In the genomic region with DNA sequence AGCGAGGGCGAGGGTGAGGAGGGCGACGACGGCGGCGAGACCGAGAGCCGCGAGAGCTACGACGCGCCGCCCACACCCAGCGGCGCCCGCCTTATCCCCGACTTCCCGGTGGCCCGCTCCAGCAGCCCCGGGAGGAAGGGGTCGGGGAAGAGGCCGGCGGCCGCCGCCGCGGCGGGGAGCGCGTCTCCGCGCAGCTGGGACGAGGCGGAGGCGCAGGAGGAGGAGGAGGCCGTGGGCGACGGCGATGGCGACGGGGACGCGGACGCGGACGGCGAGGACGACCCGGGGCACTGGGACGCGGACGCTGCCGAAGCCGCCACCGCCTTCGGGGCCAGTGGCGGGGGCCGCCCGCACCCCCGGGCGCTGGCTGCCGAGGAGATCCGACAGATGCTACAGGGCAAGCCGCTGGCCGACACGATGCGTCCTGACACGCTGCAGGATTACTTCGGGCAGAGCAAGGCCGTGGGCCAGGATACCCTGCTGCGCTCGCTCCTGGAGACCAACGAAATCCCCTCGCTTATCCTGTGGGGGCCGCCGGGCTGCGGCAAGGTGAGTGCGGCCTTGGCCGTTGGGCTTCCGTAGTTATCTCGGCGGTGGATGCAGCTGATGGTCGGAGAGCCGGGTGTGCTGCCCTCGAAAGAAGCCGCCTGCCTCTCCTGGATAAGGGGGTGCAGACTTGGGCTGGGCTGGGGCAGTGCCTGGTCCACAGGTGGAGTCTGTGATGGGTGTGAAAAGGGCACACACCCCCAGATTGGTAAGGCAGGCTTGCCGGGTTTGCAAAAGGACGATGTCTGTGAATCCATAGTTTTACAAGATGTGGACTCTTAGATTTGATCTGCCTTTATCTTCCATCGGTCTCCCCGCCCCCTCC, we compare ENCODE assay signal across 1 cellular context.
A peak's percentile ranks its signal among the peaks of the same experiment; 100 is the strongest.
TF ChIP-seq lines count a peak whose summit lies in the region.

No MANE protein-coding gene starts in this region.

TF ChIP-seq in HepG2, 621 proteins besides CTCF, POLR2A, EP300 and RAD21 (continued from another document and continues in another):
- TF ChIP-seq CAMTA2 (CRISPR knock-in tag; IDR thresholded peaks at IDR 0.05; ENCODE audit: borderline replicate concordance) (peak; percentile 46; the same call in 1 of the 2 replicates), ZNF33B (CRISPR knock-in tag; IDR thresholded peaks at IDR 0.05) (no peak), POLR2AphosphoS2 (IDR thresholded peaks at IDR 0.05; ENCODE audit: low read depth, low read length) (no peak), ZNF773 (CRISPR knock-in tag; IDR thresholded peaks at IDR 0.05; ENCODE audit: borderline replicate concordance) (no peak), ZNF850 (CRISPR knock-in tag; conservative IDR thresholded peaks at IDR 0.05) (no peak), EED (CRISPR knock-in tag; IDR thresholded peaks at IDR 0.05) (peak; percentile 60; the same call in 1 of the 2 replicates), HNF4G (IDR thresholded peaks at IDR 0.05; ENCODE audit: borderline replicate concordance, low read depth, low read length) (no peak), HNF4G (CRISPR knock-in tag; IDR thresholded peaks at IDR 0.05; ENCODE audit: borderline replicate concordance, low read depth) (peak; percentile 65; the same call in 1 of the 2 replicates), MLLT10 (CRISPR knock-in tag; IDR thresholded peaks at IDR 0.05) (no peak), ZNF7 (CRISPR knock-in tag; IDR thresholded peaks at IDR 0.05) (no peak), RFX1 (IDR thresholded peaks at IDR 0.05) (no peak), YY1 (IDR thresholded peaks at IDR 0.05; ENCODE audit: insufficient read depth, insufficient replicate concordance, low read depth, low read length) (peak; percentile 16), JARID2 (CRISPR knock-in tag; IDR thresholded peaks at IDR 0.05; ENCODE audit: insufficient replicate concordance) (peak; percentile 46), ZNF556 (CRISPR knock-in tag; IDR thresholded peaks at IDR 0.05; ENCODE audit: borderline replicate concordance) (0 out of 2 replicates have a peak, but pooled peaks have one; percentile 12), ZNF44 (CRISPR knock-in tag; IDR thresholded peaks at IDR 0.05) (peak; percentile 71; the same call in 1 of the 2 replicates), ZNF749 (CRISPR knock-in tag; IDR thresholded peaks at IDR 0.05; ENCODE audit: borderline replicate concordance) (0 out of 2 replicates have a peak, but pooled peaks have one; percentile 46), HOXA3 (CRISPR knock-in tag; IDR thresholded peaks at IDR 0.05) (peak; percentile 44; the same call in 1 of the 2 replicates), REPIN1 (CRISPR knock-in tag; IDR thresholded peaks at IDR 0.05; ENCODE audit: borderline replicate concordance, low read depth) (no peak), ZNF564 (CRISPR knock-in tag; IDR thresholded peaks at IDR 0.05) (peak; percentile 22; the same call in 1 of the 2 replicates), ZNF614 (CRISPR knock-in tag; IDR thresholded peaks at IDR 0.05; ENCODE audit: borderline replicate concordance) (no peak), NFIC (IDR thresholded peaks at IDR 0.05; ENCODE audit: low read length) (no peak), KDM5B (CRISPR knock-in tag; IDR thresholded peaks at IDR 0.05; ENCODE audit: borderline replicate concordance) (peak; percentile 86), ZNF432 (CRISPR knock-in tag; IDR thresholded peaks at IDR 0.05; ENCODE audit: borderline replicate concordance) (no peak), ZFP90 (CRISPR knock-in tag; IDR thresholded peaks at IDR 0.05; ENCODE audit: borderline replicate concordance) (peak; percentile 79; the same call in 1 of the 2 replicates), KDM1A (CRISPR knock-in tag; IDR thresholded peaks at IDR 0.05) (no peak), ZNF34 (CRISPR knock-in tag; IDR thresholded peaks at IDR 0.05; ENCODE audit: borderline replicate concordance) (0 out of 2 replicates have a peak, but pooled peaks have one; percentile 49), NR2C2 (CRISPR knock-in tag; IDR thresholded peaks at IDR 0.05; ENCODE audit: borderline replicate concordance) (no peak), SALL2 (CRISPR knock-in tag; IDR thresholded peaks at IDR 0.05) (no peak; the same call in 1 of the 2 replicates), ZNF75D (CRISPR knock-in tag; IDR thresholded peaks at IDR 0.05; ENCODE audit: borderline replicate concordance) (no peak), RNF2 (conservative IDR thresholded peaks at IDR 0.05; ENCODE audit: low read depth) (no peak), BATF2 (CRISPR knock-in tag; IDR thresholded peaks at IDR 0.05) (peak; percentile 69), ZNF253 (CRISPR knock-in tag; IDR thresholded peaks at IDR 0.05; ENCODE audit: borderline replicate concordance) (peak; percentile 63; the same call in 1 of the 2 replicates)
- TF ChIP-seq, protein P1, sequence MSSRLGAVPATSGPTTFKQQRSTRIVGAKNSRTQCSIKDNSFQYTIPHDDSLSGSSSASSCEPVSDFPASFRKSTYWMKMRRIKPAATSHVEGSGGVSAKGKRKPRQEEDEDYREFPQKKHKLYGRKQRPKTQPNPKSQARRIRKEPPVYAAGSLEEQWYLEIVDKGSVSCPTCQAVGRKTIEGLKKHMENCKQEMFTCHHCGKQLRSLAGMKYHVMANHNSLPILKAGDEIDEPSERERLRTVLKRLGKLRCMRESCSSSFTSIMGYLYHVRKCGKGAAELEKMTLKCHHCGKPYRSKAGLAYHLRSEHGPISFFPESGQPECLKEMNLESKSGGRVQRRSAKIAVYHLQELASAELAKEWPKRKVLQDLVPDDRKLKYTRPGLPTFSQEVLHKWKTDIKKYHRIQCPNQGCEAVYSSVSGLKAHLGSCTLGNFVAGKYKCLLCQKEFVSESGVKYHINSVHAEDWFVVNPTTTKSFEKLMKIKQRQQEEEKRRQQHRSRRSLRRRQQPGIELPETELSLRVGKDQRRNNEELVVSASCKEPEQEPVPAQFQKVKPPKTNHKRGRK (CRISPR knock-in tag; IDR thresholded peaks at IDR 0.05) = 0 out of 2 replicates have a peak, but pooled peaks have one; percentile 60
- TF ChIP-seq, protein P2, sequence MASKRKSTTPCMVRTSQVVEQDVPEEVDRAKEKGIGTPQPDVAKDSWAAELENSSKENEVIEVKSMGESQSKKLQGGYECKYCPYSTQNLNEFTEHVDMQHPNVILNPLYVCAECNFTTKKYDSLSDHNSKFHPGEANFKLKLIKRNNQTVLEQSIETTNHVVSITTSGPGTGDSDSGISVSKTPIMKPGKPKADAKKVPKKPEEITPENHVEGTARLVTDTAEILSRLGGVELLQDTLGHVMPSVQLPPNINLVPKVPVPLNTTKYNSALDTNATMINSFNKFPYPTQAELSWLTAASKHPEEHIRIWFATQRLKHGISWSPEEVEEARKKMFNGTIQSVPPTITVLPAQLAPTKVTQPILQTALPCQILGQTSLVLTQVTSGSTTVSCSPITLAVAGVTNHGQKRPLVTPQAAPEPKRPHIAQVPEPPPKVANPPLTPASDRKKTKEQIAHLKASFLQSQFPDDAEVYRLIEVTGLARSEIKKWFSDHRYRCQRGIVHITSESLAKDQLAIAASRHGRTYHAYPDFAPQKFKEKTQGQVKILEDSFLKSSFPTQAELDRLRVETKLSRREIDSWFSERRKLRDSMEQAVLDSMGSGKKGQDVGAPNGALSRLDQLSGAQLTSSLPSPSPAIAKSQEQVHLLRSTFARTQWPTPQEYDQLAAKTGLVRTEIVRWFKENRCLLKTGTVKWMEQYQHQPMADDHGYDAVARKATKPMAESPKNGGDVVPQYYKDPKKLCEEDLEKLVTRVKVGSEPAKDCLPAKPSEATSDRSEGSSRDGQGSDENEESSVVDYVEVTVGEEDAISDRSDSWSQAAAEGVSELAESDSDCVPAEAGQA (IDR thresholded peaks at IDR 0.05; ENCODE audit: low read depth) = no peak
- TF ChIP-seq, protein P2 (CRISPR knock-in tag; IDR thresholded peaks at IDR 0.05; ENCODE audit: borderline replicate concordance) = no peak; the same call in 1 of the 2 replicates
- TF ChIP-seq, protein P3, sequence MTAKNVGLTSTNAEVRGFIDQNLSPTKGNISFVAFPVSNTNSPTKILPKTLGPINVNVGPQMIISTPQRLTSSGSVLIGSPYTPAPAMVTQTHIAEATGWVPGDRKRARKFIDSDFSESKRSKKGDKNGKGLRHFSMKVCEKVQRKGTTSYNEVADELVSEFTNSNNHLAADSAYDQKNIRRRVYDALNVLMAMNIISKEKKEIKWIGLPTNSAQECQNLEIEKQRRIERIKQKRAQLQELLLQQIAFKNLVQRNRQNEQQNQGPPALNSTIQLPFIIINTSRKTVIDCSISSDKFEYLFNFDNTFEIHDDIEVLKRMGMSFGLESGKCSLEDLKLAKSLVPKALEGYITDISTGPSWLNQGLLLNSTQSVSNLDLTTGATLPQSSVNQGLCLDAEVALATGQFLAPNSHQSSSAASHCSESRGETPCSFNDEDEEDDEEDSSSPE (CRISPR knock-in tag; IDR thresholded peaks at IDR 0.05) = no peak
- TF ChIP-seq, protein P4, sequence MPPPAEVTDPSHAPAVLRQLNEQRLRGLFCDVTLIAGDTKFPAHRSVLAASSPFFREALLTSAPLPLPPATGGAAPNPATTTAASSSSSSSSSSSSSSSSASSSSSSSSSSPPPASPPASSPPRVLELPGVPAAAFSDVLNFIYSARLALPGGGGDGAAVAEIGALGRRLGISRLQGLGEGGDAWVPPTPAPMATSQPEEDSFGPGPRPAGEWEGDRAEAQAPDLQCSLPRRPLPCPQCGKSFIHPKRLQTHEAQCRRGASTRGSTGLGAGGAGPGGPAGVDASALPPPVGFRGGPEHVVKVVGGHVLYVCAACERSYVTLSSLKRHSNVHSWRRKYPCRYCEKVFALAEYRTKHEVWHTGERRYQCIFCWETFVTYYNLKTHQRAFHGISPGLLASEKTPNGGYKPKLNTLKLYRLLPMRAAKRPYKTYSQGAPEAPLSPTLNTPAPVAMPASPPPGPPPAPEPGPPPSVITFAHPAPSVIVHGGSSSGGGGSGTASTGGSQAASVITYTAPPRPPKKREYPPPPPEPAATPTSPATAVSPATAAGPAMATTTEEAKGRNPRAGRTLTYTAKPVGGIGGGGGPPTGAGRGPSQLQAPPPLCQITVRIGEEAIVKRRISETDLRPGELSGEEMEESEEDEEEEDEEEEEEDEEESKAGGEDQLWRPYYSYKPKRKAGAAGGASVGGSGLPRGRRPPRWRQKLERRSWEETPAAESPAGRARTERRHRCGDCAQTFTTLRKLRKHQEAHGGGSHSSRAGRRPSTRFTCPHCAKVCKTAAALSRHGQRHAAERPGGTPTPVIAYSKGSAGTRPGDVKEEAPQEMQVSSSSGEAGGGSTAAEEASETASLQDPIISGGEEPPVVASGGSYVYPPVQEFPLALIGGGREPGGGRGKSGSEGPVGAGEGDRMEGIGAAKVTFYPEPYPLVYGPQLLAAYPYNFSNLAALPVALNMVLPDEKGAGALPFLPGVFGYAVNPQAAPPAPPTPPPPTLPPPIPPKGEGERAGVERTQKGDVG (CRISPR knock-in tag; IDR thresholded peaks at IDR 0.05; ENCODE audit: borderline replicate concordance) = 0 out of 2 replicates have a peak, but pooled peaks have one; percentile 29
- TF ChIP-seq, protein P5, sequence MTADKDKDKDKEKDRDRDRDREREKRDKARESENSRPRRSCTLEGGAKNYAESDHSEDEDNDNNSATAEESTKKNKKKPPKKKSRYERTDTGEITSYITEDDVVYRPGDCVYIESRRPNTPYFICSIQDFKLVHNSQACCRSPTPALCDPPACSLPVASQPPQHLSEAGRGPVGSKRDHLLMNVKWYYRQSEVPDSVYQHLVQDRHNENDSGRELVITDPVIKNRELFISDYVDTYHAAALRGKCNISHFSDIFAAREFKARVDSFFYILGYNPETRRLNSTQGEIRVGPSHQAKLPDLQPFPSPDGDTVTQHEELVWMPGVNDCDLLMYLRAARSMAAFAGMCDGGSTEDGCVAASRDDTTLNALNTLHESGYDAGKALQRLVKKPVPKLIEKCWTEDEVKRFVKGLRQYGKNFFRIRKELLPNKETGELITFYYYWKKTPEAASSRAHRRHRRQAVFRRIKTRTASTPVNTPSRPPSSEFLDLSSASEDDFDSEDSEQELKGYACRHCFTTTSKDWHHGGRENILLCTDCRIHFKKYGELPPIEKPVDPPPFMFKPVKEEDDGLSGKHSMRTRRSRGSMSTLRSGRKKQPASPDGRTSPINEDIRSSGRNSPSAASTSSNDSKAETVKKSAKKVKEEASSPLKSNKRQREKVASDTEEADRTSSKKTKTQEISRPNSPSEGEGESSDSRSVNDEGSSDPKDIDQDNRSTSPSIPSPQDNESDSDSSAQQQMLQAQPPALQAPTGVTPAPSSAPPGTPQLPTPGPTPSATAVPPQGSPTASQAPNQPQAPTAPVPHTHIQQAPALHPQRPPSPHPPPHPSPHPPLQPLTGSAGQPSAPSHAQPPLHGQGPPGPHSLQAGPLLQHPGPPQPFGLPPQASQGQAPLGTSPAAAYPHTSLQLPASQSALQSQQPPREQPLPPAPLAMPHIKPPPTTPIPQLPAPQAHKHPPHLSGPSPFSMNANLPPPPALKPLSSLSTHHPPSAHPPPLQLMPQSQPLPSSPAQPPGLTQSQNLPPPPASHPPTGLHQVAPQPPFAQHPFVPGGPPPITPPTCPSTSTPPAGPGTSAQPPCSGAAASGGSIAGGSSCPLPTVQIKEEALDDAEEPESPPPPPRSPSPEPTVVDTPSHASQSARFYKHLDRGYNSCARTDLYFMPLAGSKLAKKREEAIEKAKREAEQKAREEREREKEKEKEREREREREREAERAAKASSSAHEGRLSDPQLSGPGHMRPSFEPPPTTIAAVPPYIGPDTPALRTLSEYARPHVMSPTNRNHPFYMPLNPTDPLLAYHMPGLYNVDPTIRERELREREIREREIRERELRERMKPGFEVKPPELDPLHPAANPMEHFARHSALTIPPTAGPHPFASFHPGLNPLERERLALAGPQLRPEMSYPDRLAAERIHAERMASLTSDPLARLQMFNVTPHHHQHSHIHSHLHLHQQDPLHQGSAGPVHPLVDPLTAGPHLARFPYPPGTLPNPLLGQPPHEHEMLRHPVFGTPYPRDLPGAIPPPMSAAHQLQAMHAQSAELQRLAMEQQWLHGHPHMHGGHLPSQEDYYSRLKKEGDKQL (CRISPR knock-in tag; IDR thresholded peaks at IDR 0.05; ENCODE audit: low read depth) = no peak
